Comparison of ENCODE assay signal across 8 cellular contexts in the genomic region with DNA sequence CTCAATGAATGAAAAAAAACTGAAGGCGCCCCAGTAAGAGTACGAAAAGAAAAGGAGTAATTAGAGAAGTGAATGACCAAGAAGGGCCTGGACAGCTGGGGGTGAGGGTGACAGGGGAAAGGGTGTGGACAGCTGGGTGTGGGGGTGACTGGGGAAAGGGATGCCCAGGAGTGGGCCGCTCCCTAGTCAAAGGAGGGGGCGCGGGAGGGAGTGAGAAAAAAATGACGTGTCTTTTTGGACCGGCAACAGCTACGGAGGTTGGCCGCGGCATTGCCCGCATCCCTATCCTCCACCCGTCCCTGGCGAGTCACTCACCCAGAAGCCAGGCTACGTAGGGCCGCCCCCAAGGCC. TPM values are rescaled to one million over a fixed set of nuclear protein-coding genes. Genes with fewer than 3 reads are reported as not detected.
DNase-seq lines count a peak whose midpoint lies in the region; ATAC-seq and TF ChIP-seq lines count a peak whose summit lies in the region.

No MANE protein-coding gene starts in this region.

- H3K9ac ChIP-seq in parathyroid adenoma = peak overlapping the region; percentile 92

- peak overlapping the region; percentile 95 for H3K4me3 Mint-ChIP-seq in T-helper 17 cell

- POLR2A ChIA-PET in AG04450 (lab: Yijun Ruan, JAX) = interaction anchor here (0.5 to 1.5 kb wide), 4 partner anchors 28 to 864 kb away, joined by 3 to 5 read pairs (median 3); partner anchors contain the start of gene SLC4A7

- H3K4me1 Mint-ChIP-seq in T-helper 17 cell = peaks cover 40% of the 10 kb centered on the region

- H3K79me2 ChIP-seq in parathyroid adenoma = peaks cover 9% of the 10 kb centered on the region

- peaks cover 4% of the 10 kb centered on the region for H3K4me1 ChIP-seq in parathyroid adenoma

- CTCF ChIA-PET in AG04450 (lab: Charles Lee) = interaction anchor here (1.3 to 2.2 kb wide), 3 partner anchors 14 to 636 kb away, joined by 5 to 8 read pairs (median 7); no protein-coding TSS in a partner anchor

- no peaks in the 10 kb centered on the region for H3K36me3 ChIP-seq in parathyroid adenoma (ENCODE audit: control insufficient read depth, insufficient read depth, low read length)

- H3K27me3 ChIP-seq in AG04450 (ENCODE audit: control insufficient read depth, insufficient read depth, low read length) = no peaks in the 10 kb centered on the region
- no peaks in the 10 kb centered on the region for H3K27me3 ChIP-seq in parathyroid adenoma (ENCODE audit: control insufficient read depth, insufficient read depth, low read length)

- H3K27ac ChIP-seq in AG04450 (ENCODE audit: low read depth, low read length) = peak overlapping the region; percentile 99
- peak overlapping the region; percentile 96 for H3K27ac ChIP-seq in parathyroid adenoma

- H3K4me2 ChIP-seq in parathyroid adenoma (ENCODE audit: low read length) = peak overlapping the region; percentile 90

- ATAC-seq in GM21423 (IDR thresholded peaks at IDR 0.05; ENCODE audit: unreplicated experiment) = peak; percentile 76
- ATAC-seq in T-helper 17 cell = no peak
- ATAC-seq in GM18517 (IDR thresholded peaks at IDR 0.05; ENCODE audit: unreplicated experiment) = no peak

- DNase-seq in AG04450 (ENCODE audit: low read depth, low spot score) (no peak), T-helper 17 cell (no peak), fibroblast of villous mesenchyme (ENCODE audit: low read depth) (no peak), NOMO-1 treated with dmso at 0.1 percent for 144 hours (lab: John Stamatoyannopoulos, UW; ENCODE audit: unreplicated experiment) (no peak)
- DNase-seq in activated CD8-positive, alpha-beta memory T cell treated with anti-CD3 and anti-CD28 coated beads, Interleukin-2, amount 50 U/mL, for 48 hours = no peak

- H3K27ac Mint-ChIP-seq in T-helper 17 cell = peak overlapping the region; percentile 97

- H3K4me3 ChIP-seq in AG04450 (ENCODE audit: low read depth, low read length) (peak overlapping the region; percentile 84), fibroblast of villous mesenchyme (ENCODE audit: low read depth, low read length) (peak overlapping the region; percentile 95), parathyroid adenoma (ENCODE audit: low read depth, low read length) (peak overlapping the region; percentile 95)

- peak overlapping the region; percentile 94 for H2AFZ ChIP-seq in parathyroid adenoma

- no peaks in the 10 kb centered on the region for H3K27me3 Mint-ChIP-seq in T-helper 17 cell

- peaks cover 4% of the 10 kb centered on the region for H3K36me3 Mint-ChIP-seq in T-helper 17 cell (ENCODE audit: low read depth)

- no peak for TF ChIP-seq CTCF in AG04450 (IDR thresholded peaks at IDR 0.05; ENCODE audit: low read depth, low read length)
- TF ChIP-seq CTCF in fibroblast of villous mesenchyme (IDR thresholded peaks at IDR 0.05; ENCODE audit: insufficient read depth, low read depth, low read length) = no peak
- TF ChIP-seq CTCF in parathyroid adenoma (IDR thresholded peaks at IDR 0.05) = no peak

- H3K9me3 ChIP-seq in AG04450 (ENCODE audit: control insufficient read depth, insufficient read depth, low read length) (no peaks in the 10 kb centered on the region), T-helper 17 cell (ENCODE audit: control insufficient read depth, low read length, poor library complexity, severe bottlenecking) (peaks cover under 1% of the 10 kb centered on the region), parathyroid adenoma (ENCODE audit: control insufficient read depth, low read length) (no peaks in the 10 kb centered on the region)

RNA-seq across cellular contexts. Expression of gene ZCWPW2, which starts 0.3 kb away (rescaled TPM):
- polyA plus RNA-seq in AG04450 (2011; rRNA removed) = 0.65 and 0.76 TPM in 2 replicates
- 0.43 TPM in 1 of 2 replicates, not detected in the other for polyA minus RNA-seq in AG04450 (2011; rRNA and poly(A)+ RNA removed)
- under 1 TPM in 1 of 2 donors, not detected in 1; 0.30 TPM for total RNA-seq in T-helper 17 cell
- total RNA-seq in fibroblast of villous mesenchyme = 0.43 and 0.64 TPM in 2 replicates

RNA-seq across cellular contexts. Expression of gene AZI2, which starts 0.4 kb away (rescaled TPM):
- 119 and 164 TPM in 2 replicates for polyA plus RNA-seq in AG04450 (2011; rRNA removed)
- polyA minus RNA-seq in AG04450 (2011; rRNA and poly(A)+ RNA removed) = 37.5 and 79.5 TPM in 2 replicates
- total RNA-seq in T-helper 17 cell = 10 to 100 TPM; 27.0 to 28.1 TPM
- total RNA-seq in fibroblast of villous mesenchyme = 76.0 and 102 TPM in 2 replicates
